In the genomic region with DNA sequence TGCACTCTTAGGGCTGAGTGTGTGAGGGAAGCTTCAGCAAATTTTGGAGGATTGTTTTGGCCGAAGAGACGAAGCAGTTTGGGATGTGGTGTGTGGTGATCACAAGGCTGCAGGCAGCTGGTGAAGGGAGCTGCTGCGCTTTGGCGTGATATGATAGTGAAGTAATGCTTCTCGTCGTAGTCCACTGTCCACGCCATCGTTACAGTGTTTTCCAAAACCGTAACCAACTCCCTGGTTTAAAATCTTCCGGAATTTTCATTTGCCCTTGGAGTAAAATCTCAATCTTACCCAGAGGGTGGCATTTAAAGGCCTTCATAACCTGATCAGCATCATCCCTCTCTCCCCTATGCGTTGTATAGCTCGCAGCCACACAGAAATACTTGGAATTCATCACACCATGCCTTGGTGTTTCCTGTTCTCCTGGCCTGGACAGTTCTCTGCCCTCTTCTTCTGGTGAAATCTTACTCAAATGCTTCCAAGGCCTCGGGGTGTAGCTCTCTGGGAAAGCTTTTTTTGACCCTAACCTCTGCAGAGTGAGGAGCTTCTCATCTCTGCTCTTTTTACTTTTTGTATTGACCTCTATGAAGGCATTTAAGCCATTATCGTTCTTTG, we compare ENCODE assay signal across 8 cellular contexts. TPM values are rescaled to one million over a fixed set of nuclear protein-coding genes. Genes with fewer than 3 reads are reported as not detected.
DNase-seq lines count a peak whose midpoint lies in the region; ATAC-seq and TF ChIP-seq lines count a peak whose summit lies in the region.

No MANE protein-coding gene starts in this region.

- no peak for TF ChIP-seq CTCF in GM20000 (IDR thresholded peaks at IDR 0.05; ENCODE audit: extremely low read depth, missing control alignments)

- H2AFZ ChIP-seq in trophoblast cell (ENCODE audit: insufficient read depth, low read length, poor library complexity) = peak overlapping the region; percentile 8

- H3K9me3 Mint-ChIP-seq in activated naive CD4-positive, alpha-beta T cell treated with anti-CD3 and anti-CD28 coated beads, Interleukin-2, amount 50 U/mL, for 72 hours = peaks cover 0 to 3% of the 10 kb centered on the region in 2 donors

- H3K27me3 ChIP-seq in HUES48 (ENCODE audit: control insufficient read depth, insufficient read depth, low read length) = no peaks in the 10 kb centered on the region
- H3K27me3 ChIP-seq in trophoblast cell (ENCODE audit: insufficient read depth, low read length) = no peaks in the 10 kb centered on the region

- ATAC-seq in GM19397 (IDR thresholded peaks at IDR 0.05; ENCODE audit: unreplicated experiment) (peak; percentile 6), left cardiac atrium (peak; percentile 54 to 65)
- peak; percentile 6 to 8 for ATAC-seq in activated naive CD4-positive, alpha-beta T cell treated with anti-CD3 and anti-CD28 coated beads, Interleukin-2, amount 50 U/mL, for 72 hours

- H2AK5ac ChIP-seq in trophoblast cell (ENCODE audit: low read length) = no peak overlapping the region

- no peak overlapping the region for H3K23ac ChIP-seq in trophoblast cell (ENCODE audit: low read length)

- peak in 8 of 14 donors; percentile 35 to 80 (median 52) for DNase-seq in C1 segment of cervical spinal cord (lab: John Stamatoyannopoulos, UW)
- DNase-seq in activated naive CD4-positive, alpha-beta T cell treated with anti-CD3 and anti-CD28 coated beads, Interleukin-2, amount 50 U/mL, for 72 hours (ENCODE audit: low spot score in 2 of 2) = no peak
- no peak for DNase-seq in left cardiac atrium
- DNase-seq in trophoblast cell = peak; percentile 72 to 83
- DNase-seq in GM20000 (ENCODE audit: low spot score) = no peak
- DNase-seq in activated CD4-positive, alpha-beta T cell treated with anti-CD3 and anti-CD28 coated beads for 4 hours = no peak

- peaks cover 11% of the 10 kb centered on the region; the same call in 1 of the 2 replicates for H3K9me3 ChIP-seq in HUES48 (ENCODE audit: control insufficient read depth, insufficient read depth, low read length)
- H3K9me3 ChIP-seq in trophoblast cell (ENCODE audit: insufficient read depth, low read depth, low read length) = peaks cover 3% of the 10 kb centered on the region

- peak overlapping the region; percentile 59 for H3K9ac ChIP-seq in HUES48 (ENCODE audit: low read depth, low read length)
- peak overlapping the region; percentile 84 for H3K9ac ChIP-seq in trophoblast cell (ENCODE audit: low read length)

- peak overlapping the region; percentile 95 to 100 for H3K27ac Mint-ChIP-seq in activated naive CD4-positive, alpha-beta T cell treated with anti-CD3 and anti-CD28 coated beads, Interleukin-2, amount 50 U/mL, for 72 hours

- H3K36me3 Mint-ChIP-seq in activated naive CD4-positive, alpha-beta T cell treated with anti-CD3 and anti-CD28 coated beads, Interleukin-2, amount 50 U/mL, for 72 hours = peaks cover 23 to 40% of the 10 kb centered on the region in 2 donors

- H2BK5ac ChIP-seq in trophoblast cell (ENCODE audit: low read depth, low read length, poor library complexity) = peak overlapping the region; percentile 1

- H3K4me3 ChIP-seq in HUES48 (ENCODE audit: low read depth, low read length) (peak overlapping the region; percentile 98), trophoblast cell (ENCODE audit: low read depth, low read length) (peak overlapping the region; percentile 95)

- peaks cover 3% of the 10 kb centered on the region for H3K79me2 ChIP-seq in trophoblast cell (ENCODE audit: control insufficient read depth, insufficient read depth, low read length, poor library complexity)

- peak overlapping the region; percentile 39 for H3K18ac ChIP-seq in trophoblast cell (ENCODE audit: low read length)

- H3K4me2 ChIP-seq in trophoblast cell (ENCODE audit: low read length) = peak overlapping the region; percentile 85

- H2BK120ac ChIP-seq in trophoblast cell (ENCODE audit: insufficient read depth, low read length, poor library complexity) = no peak overlapping the region

- H3K4ac ChIP-seq in trophoblast cell (ENCODE audit: low read depth, low read length) = peak overlapping the region; percentile 25

- peak overlapping the region; percentile 68 for H3K27ac ChIP-seq in HUES48 (ENCODE audit: low read depth, low read length)
- no peak overlapping the region for H3K27ac ChIP-seq in trophoblast cell (ENCODE audit: low read depth, low read length)

- H4K12ac ChIP-seq in trophoblast cell (ENCODE audit: low read depth, low read length) = no peak overlapping the region

- H4K8ac ChIP-seq in trophoblast cell (ENCODE audit: low read depth, low read length) = no peak overlapping the region

- H4K91ac ChIP-seq in trophoblast cell (ENCODE audit: low read depth, low read length) = peak overlapping the region; percentile 21

- peaks cover 9% of the 10 kb centered on the region for H3K79me1 ChIP-seq in trophoblast cell (ENCODE audit: low read length)

- no peak overlapping the region for H2BK12ac ChIP-seq in trophoblast cell (ENCODE audit: low read length)

- intact Hi-C loops in left cardiac atrium (cut with DNase I) = no loop called here

- H3K36me3 ChIP-seq in HUES48 (ENCODE audit: control insufficient read depth, insufficient read depth, low read length) = no peaks in the 10 kb centered on the region
- peaks cover 1 to 2% of the 10 kb centered on the region in 2 experiments for H3K36me3 ChIP-seq in trophoblast cell (ENCODE audit: control insufficient read depth in 1 of 2, insufficient read depth in 2 of 2, low read length in 2 of 2)

- H3K4me1 ChIP-seq in HUES48 (ENCODE audit: control insufficient read depth, insufficient read depth, low read length) (peaks cover 16% of the 10 kb centered on the region), trophoblast cell (ENCODE audit: control insufficient read depth in 1 of 2, insufficient read depth in 2 of 2, low read length in 2 of 2) (peaks cover 2% of the 10 kb centered on the region in 2 experiments)

- whole genome bisulfite sequencing in trophoblast cell (ENCODE audit: extremely low coverage, insufficient coverage, insufficient read length) = no CpG with 5 or more reads among the region's 14 CpGs

- peak overlapping the region; percentile 27 for H3K14ac ChIP-seq in trophoblast cell (ENCODE audit: low read length)

RNA-seq across cellular contexts. Expression of a gene that starts 0.8 kb away (rescaled TPM):
- total RNA-seq in activated naive CD4-positive, alpha-beta T cell treated with anti-CD3 and anti-CD28 coated beads, Interleukin-2, amount 50 U/mL, for 72 hours = 10 to 100 TPM; 24.6 to 39.8 TPM
- 10 to 100 TPM; 27.5 to 32.5 TPM for total RNA-seq in left cardiac atrium
- polyA plus RNA-seq in trophoblast cell (2013) = 28.2 and 28.5 TPM in 2 replicates

Comparison
In these comparisons a context has a peak if more than half of its experiments do, and no peak if none do; other contexts are left out.
1. DNase-seq: peak in C1 segment of cervical spinal cord (8 of 14) and trophoblast cell (2 of 2); none in activated naive CD4-positive, alpha-beta T cell treated with anti-CD3 and anti-CD28 coated beads, Interleukin-2, amount 50 U/mL, for 72 hours (0 of 2), left cardiac atrium (single experiment), GM20000 (single experiment) and activated CD4-positive, alpha-beta T cell treated with anti-CD3 and anti-CD28 coated beads for 4 hours (0 of 2).
2. ATAC-seq: peak in every context shown above with its lines; median percentile 60 in left cardiac atrium; 7 in activated naive CD4-positive, alpha-beta T cell treated with anti-CD3 and anti-CD28 coated beads, Interleukin-2, amount 50 U/mL, for 72 hours; 6 in GM19397.